Comparison of ENCODE assay signal across 21 cellular contexts in the genomic region with DNA sequence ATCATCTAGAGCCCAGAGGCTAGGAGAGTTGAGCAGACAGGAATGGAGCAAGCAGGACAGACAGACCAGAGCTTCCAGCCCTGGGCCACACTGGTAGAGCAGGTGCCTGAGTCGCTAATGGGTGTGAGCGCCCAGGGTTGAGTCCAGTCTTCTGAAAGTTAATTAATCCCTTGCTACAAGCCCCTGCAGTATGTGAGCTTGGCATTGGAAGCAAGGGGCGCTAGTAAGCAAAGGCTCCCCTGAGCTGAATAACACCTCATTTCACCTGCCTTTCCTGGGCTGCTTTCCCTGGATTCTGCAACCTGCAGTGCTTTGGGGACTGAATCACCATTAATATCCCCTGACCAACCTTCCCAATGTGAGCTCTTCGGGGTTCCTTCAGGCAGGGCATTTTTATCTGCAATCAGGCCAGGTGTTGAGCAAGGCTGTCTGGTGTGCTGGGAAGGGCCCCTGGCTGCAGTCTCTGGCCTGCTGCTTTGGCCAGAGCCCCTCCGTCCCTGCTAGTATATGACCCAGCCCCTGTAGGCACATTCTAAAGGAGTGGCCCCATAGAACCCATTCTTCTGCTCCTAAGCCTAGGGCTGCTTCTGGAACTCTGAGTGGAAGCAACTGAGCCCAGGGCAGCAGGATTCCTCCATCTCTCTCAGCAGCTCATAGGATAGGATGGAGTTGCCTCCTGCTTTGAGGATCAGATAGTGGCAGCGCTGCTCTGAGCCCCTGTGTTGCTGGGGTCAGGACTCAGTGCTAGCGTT.
"Had no signal": no experiment of that assay in that cellular context is flagged by ENCODE, and none has a peak within 500 bp of the region (broad histone marks: within the 10 kb centered on the region; RNA-seq: fewer than 3 reads in every experiment).

No MANE protein-coding gene starts in this region.

- ATAC-seq: activated CD4-positive, CD25-positive, alpha-beta regulatory T cell treated with anti-CD3 and anti-CD28 coated beads, Interleukin-2, amount 50 U/mL, for 24 hours; activated CD8-positive, alpha-beta T cell treated with anti-CD3 and anti-CD28 coated beads, Interleukin-2, amount 10 ng/mL, durations not matched to agents 7 days and 5 days; activated naive CD8-positive, alpha-beta T cell treated with anti-CD3 and anti-CD28 coated beads, Interleukin-2, amount 50 U/mL, for 24 hours; naive thymus-derived CD4-positive, alpha-beta T cell; pancreas; stimulated activated naive CD8-positive, alpha-beta T cell treated with anti-CD3 and anti-CD28 coated beads, Interleukin-15, Interleukin-2, amounts not matched to agents 100 U/mL and 50 U/mL, for 24 hours; T-cell had no signal

- DNase-seq: activated CD4-positive, alpha-beta T cell treated with anti-CD3 and anti-CD28 coated beads, Interleukin-2, amount 10 ng/mL, durations not matched to agents 7 days and 5 days; activated CD8-positive, alpha-beta T cell treated with anti-CD3 and anti-CD28 coated beads, Interleukin-2, amount 10 ng/mL, durations not matched to agents 7 days and 5 days; activated naive CD4-positive, alpha-beta T cell treated with Interleukin-2 at 50 U/mL for 16 hours; activated naive CD8-positive, alpha-beta T cell treated with anti-CD3 and anti-CD28 coated beads, Interleukin-2, amount 50 U/mL, for 24 hours; activated T-cell treated with anti-CD3 and anti-CD28 coated beads, Interleukin-2, amount 50 U/mL, for 24 hours; anterior cingulate cortex; erythroblast; mesenchymal stem cell; naive thymus-derived CD4-positive, alpha-beta T cell; pancreas; spleen; stimulated activated CD8-positive, alpha-beta memory T cell treated with anti-CD3 and anti-CD28 coated beads, Interleukin-4, amount 100 ng/mL, for 48 hours; stimulated activated naive CD8-positive, alpha-beta T cell treated with anti-CD3 and anti-CD28 coated beads, Interleukin-15, Interleukin-2, amounts not matched to agents 100 U/mL and 50 U/mL, for 24 hours; substantia nigra; T-cell; T1000; tibial artery had no signal

- H3K9me3 Mint-ChIP-seq: activated CD4-positive, alpha-beta T cell treated with anti-CD3 and anti-CD28 coated beads, Interleukin-2, amount 10 ng/mL, durations not matched to agents 7 days and 5 days; activated naive CD8-positive, alpha-beta T cell treated with anti-CD3 and anti-CD28 coated beads, Interleukin-2, amount 50 U/mL, for 24 hours; activated T-cell treated with anti-CD3 and anti-CD28 coated beads, Interleukin-2, amount 50 U/mL, for 24 hours; activated T-helper 2 cell treated with anti-CD3 and anti-CD28 coated beads, Interferon-gamma antibody, Interleukin-2, Interleukin-4, amounts not matched to agents 10 μg/mL and 5 μg/mL and 100 μg/mL, durations not matched to agents 14 hours and 24 hours and 36 hours; central memory CD8-positive, alpha-beta T cell had no signal

- H3K27ac Mint-ChIP-seq: activated CD4-positive, alpha-beta T cell treated with anti-CD3 and anti-CD28 coated beads, Interleukin-2, amount 10 ng/mL, durations not matched to agents 7 days and 5 days; activated CD8-positive, alpha-beta T cell treated with anti-CD3 and anti-CD28 coated beads, Interleukin-2, amount 10 ng/mL, durations not matched to agents 7 days and 5 days; activated naive CD8-positive, alpha-beta T cell treated with anti-CD3 and anti-CD28 coated beads, Interleukin-2, amount 50 U/mL, for 24 hours; activated T-cell treated with anti-CD3 and anti-CD28 coated beads, Interleukin-2, amount 50 U/mL, for 24 hours; activated T-helper 2 cell treated with anti-CD3 and anti-CD28 coated beads, Interferon-gamma antibody, Interleukin-2, Interleukin-4, amounts not matched to agents 10 μg/mL and 5 μg/mL and 100 μg/mL, durations not matched to agents 14 hours and 24 hours and 36 hours; brain; naive thymus-derived CD4-positive, alpha-beta T cell; T-cell had no signal

- H3K4me1 Mint-ChIP-seq: activated CD4-positive, alpha-beta T cell treated with anti-CD3 and anti-CD28 coated beads, Interleukin-2, amount 10 ng/mL, durations not matched to agents 7 days and 5 days; activated naive CD8-positive, alpha-beta T cell treated with anti-CD3 and anti-CD28 coated beads, Interleukin-2, amount 50 U/mL, for 24 hours; central memory CD8-positive, alpha-beta T cell; naive thymus-derived CD4-positive, alpha-beta T cell; T-cell had no signal

- H3K4me3 Mint-ChIP-seq: activated CD4-positive, alpha-beta T cell treated with anti-CD3 and anti-CD28 coated beads, Interleukin-2, amount 10 ng/mL, durations not matched to agents 7 days and 5 days; activated CD8-positive, alpha-beta T cell treated with anti-CD3 and anti-CD28 coated beads, Interleukin-2, amount 10 ng/mL, durations not matched to agents 7 days and 5 days; activated naive CD8-positive, alpha-beta T cell treated with anti-CD3 and anti-CD28 coated beads, Interleukin-2, amount 50 U/mL, for 24 hours; activated T-cell treated with anti-CD3 and anti-CD28 coated beads, Interleukin-2, amount 50 U/mL, for 24 hours; brain; central memory CD8-positive, alpha-beta T cell; naive thymus-derived CD4-positive, alpha-beta T cell; T-cell had no signal

- H3K36me3 Mint-ChIP-seq: brain; naive thymus-derived CD4-positive, alpha-beta T cell; T-cell had no signal
